31 cellular contexts compared by ENCODE assay signal in the genomic region with DNA sequence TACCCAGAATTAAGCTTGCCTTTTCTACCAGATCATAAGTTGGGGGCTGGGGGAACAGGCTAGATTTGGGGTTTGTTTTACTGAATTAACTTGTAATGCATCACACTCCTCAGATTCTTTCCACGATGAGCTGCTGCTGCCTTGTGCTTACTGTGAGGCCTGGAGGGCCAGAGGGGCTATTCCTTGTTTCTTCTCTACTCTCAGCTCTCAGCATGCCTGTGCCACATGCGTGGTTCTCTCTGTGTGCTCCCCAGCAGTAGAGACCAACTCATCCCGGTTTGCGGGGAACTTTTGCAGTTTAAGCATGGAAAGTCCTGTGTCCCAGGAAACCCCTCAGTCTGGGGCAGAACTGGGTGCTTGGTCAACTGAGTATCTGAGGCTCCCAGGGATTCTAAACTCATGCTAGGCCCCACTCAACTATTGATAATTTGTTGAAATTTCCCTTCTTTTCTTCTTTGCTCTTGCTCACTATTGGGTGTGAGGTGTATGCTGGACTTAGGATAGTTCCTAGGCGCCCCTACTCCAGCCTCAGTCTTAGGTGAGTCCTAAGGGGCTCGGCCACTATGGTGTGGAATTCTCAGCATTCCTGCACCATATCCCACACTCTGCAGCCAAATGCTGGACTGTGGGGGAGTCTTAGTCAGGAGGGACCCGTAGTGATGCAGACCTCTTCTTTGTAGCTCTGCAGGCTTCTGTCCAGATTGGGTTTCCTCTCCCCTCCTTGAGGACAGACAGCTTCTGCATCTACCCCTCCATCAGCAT.
"Had no signal": no experiment of that assay in that cellular context is flagged by ENCODE, and none has a peak within 500 bp of the region (broad histone marks: within the 10 kb centered on the region; RNA-seq: fewer than 3 reads in every experiment).

No MANE protein-coding gene starts in this region.

- DNase-seq: activated CD4-positive, alpha-beta memory T cell treated with anti-CD3 and anti-CD28 coated beads for 36 hours; activated CD4-positive, alpha-beta T cell treated with anti-CD3 and anti-CD28 coated beads for 36 hours; activated CD4-positive, alpha-beta T cell treated with anti-CD3 and anti-CD28 coated beads, Interleukin-2, amount 10 ng/mL, durations not matched to agents 24 days and 14 days; activated CD4-positive, CD25-positive, alpha-beta regulatory T cell; activated CD4-positive, CD25-positive, alpha-beta regulatory T cell treated with anti-CD3 and anti-CD28 coated beads, Interleukin-2, amount 50 U/mL, for 72 hours; activated CD8-positive, alpha-beta memory T cell treated with anti-CD3 and anti-CD28 coated beads, Interleukin-2, amount 10 ng/mL, durations not matched to agents 7 days and 5 days; activated CD8-positive, alpha-beta memory T cell treated with anti-CD3 and anti-CD28 coated beads, Interleukin-2, amount 50 U/mL, for 4 hours; activated CD8-positive, alpha-beta T cell treated with anti-CD3 and anti-CD28 coated beads, Interleukin-2, amount 10 ng/mL, durations not matched to agents 7 days and 5 days; activated gamma-delta T cell; activated naive CD4-positive, alpha-beta T cell; activated naive CD4-positive, alpha-beta T cell treated with anti-CD3 and anti-CD28 coated beads, Interleukin-2, amount 10 ng/mL, durations not matched to agents 7 days and 5 days; activated naive CD8-positive, alpha-beta T cell treated with anti-CD3 and anti-CD28 coated beads, Interleukin-2, amount 10 ng/mL, durations not matched to agents 7 days and 5 days; activated T-cell treated with anti-CD3 and anti-CD28 coated beads, Interleukin-2, amount 50 U/mL, for 1 hour; activated T-cell treated with anti-CD3 and anti-CD28 coated beads, Interleukin-2, amount 50 U/mL, for 48 hours; central memory CD4-positive, alpha-beta T cell; cerebellar nuclear complex; colonic mucosa; effector CD8-positive, alpha-beta T cell; foreskin fibroblast; SW 1271; T-cell; T1000; WERI-Rb-1 had no signal

- H3K36me3 Mint-ChIP-seq: activated CD4-positive, alpha-beta memory T cell treated with anti-CD3 and anti-CD28 coated beads for 36 hours; activated CD8-positive, alpha-beta memory T cell treated with anti-CD3 and anti-CD28 coated beads, Interleukin-2, amount 10 ng/mL, durations not matched to agents 7 days and 5 days; activated naive CD4-positive, alpha-beta T cell treated with anti-CD3 and anti-CD28 coated beads, Interleukin-2, amount 10 ng/mL, durations not matched to agents 7 days and 5 days; activated naive CD4-positive, alpha-beta T cell treated with anti-CD3 and anti-CD28 coated beads, Interleukin-2, amount 50 U/mL, for 72 hours; activated naive CD8-positive, alpha-beta T cell treated with anti-CD3 and anti-CD28 coated beads, Interleukin-2, amount 10 ng/mL, durations not matched to agents 7 days and 5 days; brain; T-cell had no signal

- H3K4me1 Mint-ChIP-seq: activated CD4-positive, alpha-beta T cell treated with anti-CD3 and anti-CD28 coated beads for 36 hours; activated CD4-positive, alpha-beta T cell treated with anti-CD3 and anti-CD28 coated beads, Interleukin-2, amount 10 ng/mL, durations not matched to agents 24 days and 14 days; activated CD8-positive, alpha-beta memory T cell treated with anti-CD3 and anti-CD28 coated beads, Interleukin-2, amount 10 ng/mL, durations not matched to agents 7 days and 5 days; activated naive CD4-positive, alpha-beta T cell treated with anti-CD3 and anti-CD28 coated beads, Interleukin-2, amount 10 ng/mL, durations not matched to agents 7 days and 5 days; activated naive CD8-positive, alpha-beta T cell treated with anti-CD3 and anti-CD28 coated beads, Interleukin-2, amount 10 ng/mL, durations not matched to agents 7 days and 5 days; brain; T-cell had no signal

- H3K9me3 Mint-ChIP-seq: activated CD4-positive, alpha-beta memory T cell treated with anti-CD3 and anti-CD28 coated beads for 36 hours; activated CD4-positive, alpha-beta T cell treated with anti-CD3 and anti-CD28 coated beads, Interleukin-2, amount 10 ng/mL, durations not matched to agents 24 days and 14 days; activated naive CD4-positive, alpha-beta T cell treated with anti-CD3 and anti-CD28 coated beads, Interleukin-2, amount 10 ng/mL, durations not matched to agents 7 days and 5 days; activated naive CD4-positive, alpha-beta T cell treated with anti-CD3 and anti-CD28 coated beads, Interleukin-2, amount 50 U/mL, for 72 hours; T-cell; T-helper 1 cell treated with Interleukin-12 subunit alpha and Interleukin-12 subunit beta and Interleukin-4 antibody, amounts not matched to agents 30 μg/mL and 1 μg/mL, for 36 hours; T-helper 2 cell treated with Interferon-gamma antibody and Interleukin-4, amounts not matched to agents 5 μg/mL and 100 μg/mL, for 36 hours had no signal

- H3K27ac Mint-ChIP-seq: activated CD4-positive, alpha-beta memory T cell treated with anti-CD3 and anti-CD28 coated beads for 36 hours; activated CD4-positive, alpha-beta T cell treated with anti-CD3 and anti-CD28 coated beads for 36 hours; activated CD4-positive, alpha-beta T cell treated with anti-CD3 and anti-CD28 coated beads, Interleukin-2, amount 10 ng/mL, durations not matched to agents 24 days and 14 days; activated CD8-positive, alpha-beta memory T cell treated with anti-CD3 and anti-CD28 coated beads, Interleukin-2, amount 10 ng/mL, durations not matched to agents 7 days and 5 days; activated CD8-positive, alpha-beta T cell treated with anti-CD3 and anti-CD28 coated beads, Interleukin-2, amount 10 ng/mL, durations not matched to agents 7 days and 5 days; activated naive CD4-positive, alpha-beta T cell treated with anti-CD3 and anti-CD28 coated beads, Interleukin-2, amount 10 ng/mL, durations not matched to agents 7 days and 5 days; activated naive CD4-positive, alpha-beta T cell treated with anti-CD3 and anti-CD28 coated beads, Interleukin-2, amount 50 U/mL, for 72 hours; activated naive CD8-positive, alpha-beta T cell treated with anti-CD3 and anti-CD28 coated beads, Interleukin-2, amount 10 ng/mL, durations not matched to agents 7 days and 5 days; brain; T-cell; T-helper 1 cell treated with Interleukin-12 subunit alpha and Interleukin-12 subunit beta and Interleukin-4 antibody, amounts not matched to agents 30 μg/mL and 1 μg/mL, for 36 hours; T-helper 2 cell treated with Interferon-gamma antibody and Interleukin-4, amounts not matched to agents 5 μg/mL and 100 μg/mL, for 36 hours had no signal

- H3K4me3 ChIP-seq: ascending aorta, breast epithelium, cardiac muscle cell, colonic mucosa had no signal

- ATAC-seq: activated CD4-positive, alpha-beta T cell treated with anti-CD3 and anti-CD28 coated beads for 36 hours; activated CD8-positive, alpha-beta memory T cell treated with anti-CD3 and anti-CD28 coated beads, Interleukin-2, amount 10 ng/mL, durations not matched to agents 7 days and 5 days; activated CD8-positive, alpha-beta T cell treated with anti-CD3 and anti-CD28 coated beads, Interleukin-2, amount 10 ng/mL, durations not matched to agents 7 days and 5 days; activated naive CD4-positive, alpha-beta T cell treated with anti-CD3 and anti-CD28 coated beads, Interleukin-2, amount 50 U/mL, for 72 hours; T-cell had no signal

- H3K27me3 Mint-ChIP-seq: activated CD4-positive, alpha-beta memory T cell treated with anti-CD3 and anti-CD28 coated beads for 36 hours; activated naive CD4-positive, alpha-beta T cell treated with anti-CD3 and anti-CD28 coated beads, Interleukin-2, amount 10 ng/mL, durations not matched to agents 7 days and 5 days had no signal

- H3K27ac ChIP-seq: ascending aorta, breast epithelium, cardiac muscle cell, colonic mucosa, epithelial cell of prostate, WERI-Rb-1 had no signal

- H3K27me3 ChIP-seq: ascending aorta, breast epithelium, cardiac muscle cell, colonic mucosa had no signal

- H3K4me1 ChIP-seq: ascending aorta, breast epithelium, colonic mucosa had no signal

- H3K36me3 ChIP-seq: ascending aorta, breast epithelium, cardiac muscle cell, colonic mucosa, WERI-Rb-1 had no signal

- H3K9me3 ChIP-seq: ascending aorta, breast epithelium, colonic mucosa had no signal

- H3K4me3 Mint-ChIP-seq: activated CD4-positive, alpha-beta memory T cell treated with anti-CD3 and anti-CD28 coated beads for 36 hours; activated CD4-positive, alpha-beta T cell treated with anti-CD3 and anti-CD28 coated beads for 36 hours; activated CD4-positive, alpha-beta T cell treated with anti-CD3 and anti-CD28 coated beads, Interleukin-2, amount 10 ng/mL, durations not matched to agents 24 days and 14 days; activated CD8-positive, alpha-beta memory T cell treated with anti-CD3 and anti-CD28 coated beads, Interleukin-2, amount 10 ng/mL, durations not matched to agents 7 days and 5 days; activated CD8-positive, alpha-beta T cell treated with anti-CD3 and anti-CD28 coated beads, Interleukin-2, amount 10 ng/mL, durations not matched to agents 7 days and 5 days; activated naive CD4-positive, alpha-beta T cell treated with anti-CD3 and anti-CD28 coated beads, Interleukin-2, amount 10 ng/mL, durations not matched to agents 7 days and 5 days; activated naive CD8-positive, alpha-beta T cell treated with anti-CD3 and anti-CD28 coated beads, Interleukin-2, amount 10 ng/mL, durations not matched to agents 7 days and 5 days; brain; T-cell; T-helper 1 cell treated with Interleukin-12 subunit alpha and Interleukin-12 subunit beta and Interleukin-4 antibody, amounts not matched to agents 30 μg/mL and 1 μg/mL, for 36 hours; T-helper 2 cell treated with Interferon-gamma antibody and Interleukin-4, amounts not matched to agents 5 μg/mL and 100 μg/mL, for 36 hours had no signal
